In the genomic region with DNA sequence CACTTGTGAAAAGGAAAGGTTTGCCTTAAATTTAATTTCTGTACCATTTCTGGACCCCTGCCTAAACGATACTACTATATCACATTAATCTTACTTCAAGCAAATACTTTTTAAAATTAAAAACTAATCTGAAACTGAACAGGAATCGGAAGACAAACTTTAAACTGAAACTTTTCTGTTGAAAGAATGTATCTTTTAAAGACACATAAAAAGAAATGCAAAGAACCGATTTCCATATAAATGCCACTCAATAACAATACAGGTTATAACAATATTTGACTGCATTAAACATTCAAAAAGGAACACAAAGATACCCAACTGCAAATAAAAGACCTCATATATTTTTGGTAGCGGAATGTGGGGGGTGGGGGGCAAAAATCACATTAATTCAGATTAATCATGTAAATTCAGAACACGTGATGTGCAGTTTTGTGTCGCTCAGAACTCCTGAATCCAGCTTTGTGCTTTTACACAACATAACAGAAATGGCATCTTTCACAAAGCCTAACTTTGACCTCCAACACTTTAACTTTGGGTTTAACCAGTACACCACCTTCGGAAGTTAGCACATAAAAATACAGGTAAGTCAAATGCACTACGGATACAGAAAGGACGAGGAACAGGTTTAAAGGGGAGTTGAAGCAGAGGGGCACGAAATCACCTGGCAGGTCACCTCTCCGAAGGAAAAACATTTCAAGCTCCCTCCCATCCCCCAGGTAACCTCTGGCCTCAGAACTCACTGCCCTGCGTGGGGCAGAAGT, we compare ENCODE assay signal across 8 cellular contexts. TPM values are rescaled to one million over a fixed set of nuclear protein-coding genes. Genes with fewer than 3 reads are reported as not detected.
DNase-seq lines count a peak whose midpoint lies in the region; ATAC-seq and TF ChIP-seq lines count a peak whose summit lies in the region.

No MANE protein-coding gene starts in this region.

- H3K4me3 Mint-ChIP-seq in effector memory CD8-positive, alpha-beta T cell = peak overlapping the region; percentile 67 to 72
- peak overlapping the region; percentile 96 for H3K4me3 Mint-ChIP-seq in nephron progenitor cell

- DNase-seq in BJ (ENCODE audit: low read depth) = no peak
- DNase-seq in MM.1S = no peak
- no peak for DNase-seq in effector memory CD8-positive, alpha-beta T cell
- no peak for DNase-seq in nephron progenitor cell
- no peak for DNase-seq in NCI-H345 treated with DMSO at 0.1 percent for 48 hours (lab: John Stamatoyannopoulos, UW; ENCODE audit: unreplicated experiment)
- no peak for DNase-seq in AG08396 (ENCODE audit: low spot score)
- DNase-seq in epidermal melanocyte (ENCODE audit: insufficient read length, low spot score) = no peak

- TF ChIP-seq CTCF in BJ (IDR thresholded peaks at IDR 0.05; ENCODE audit: insufficient read depth, low read depth, low read length) (no peak), MM.1S (IDR thresholded peaks at IDR 0.05; ENCODE audit: low read length) (no peak), nephron progenitor cell (IDR thresholded peaks at IDR 0.05) (no peak)

- H3K4me3 ChIP-seq in BJ (ENCODE audit: low read depth, low read length) (peak overlapping the region; percentile 84), MM.1S (ENCODE audit: low read length) (peak overlapping the region; percentile 56)

- H4K20me1 ChIP-seq in MM.1S (ENCODE audit: insufficient read depth, low read length) = no peaks in the 10 kb centered on the region

- CTCF ChIA-PET in BJ (lab: Yijun Ruan, JAX) = interaction anchor here (0.6 to 3.6 kb wide), 5 partner anchors 39 to 254 kb away, joined by 3 to 27 read pairs (median 4); no protein-coding TSS in a partner anchor

- H3K27me3 ChIP-seq in BJ (ENCODE audit: control insufficient read depth, insufficient read depth, low read length) (no peaks in the 10 kb centered on the region), MM.1S (replicated peaks; ENCODE audit: insufficient read depth, low read length) (peaks cover 20% of the 10 kb centered on the region)

- no peaks in the 10 kb centered on the region for H3K9me2 ChIP-seq in MM.1S (replicated peaks; ENCODE audit: insufficient read depth, low read length)

- 0 out of 2 replicates have a peak, but pooled peaks cover 6% of the 10 kb centered on the region for H3K4me1 ChIP-seq in MM.1S (ENCODE audit: low read length)

- POLR2A ChIA-PET in BJ (lab: Charles Lee) = no interaction called here

- H3K9me3 Mint-ChIP-seq in effector memory CD8-positive, alpha-beta T cell = no peaks in the 10 kb centered on the region
- no peaks in the 10 kb centered on the region for H3K9me3 Mint-ChIP-seq in nephron progenitor cell

- H3F3A ChIP-seq in MM.1S (ENCODE audit: insufficient read depth, low read length) = peaks cover 8% of the 10 kb centered on the region; the same call in 1 of the 2 replicates

- no peaks in the 10 kb centered on the region for H3K9me3 ChIP-seq in MM.1S (replicated peaks; ENCODE audit: insufficient read depth, low read length)

- peak overlapping the region; percentile 57; the same call in 1 of the 2 replicates for H2AFZ ChIP-seq in MM.1S (ENCODE audit: low read length)

- H3K36me3 ChIP-seq in BJ (ENCODE audit: control insufficient read depth, insufficient read depth, low read length) (no peaks in the 10 kb centered on the region), MM.1S (replicated peaks; ENCODE audit: insufficient read depth, low read length) (no peaks in the 10 kb centered on the region)

- H3K27me3 Mint-ChIP-seq in effector memory CD8-positive, alpha-beta T cell = peaks cover 65 to 71% of the 10 kb centered on the region in 2 donors
- peaks cover 21% of the 10 kb centered on the region for H3K27me3 Mint-ChIP-seq in nephron progenitor cell (ENCODE audit: low read depth, poor library complexity)

- H3K36me3 Mint-ChIP-seq in effector memory CD8-positive, alpha-beta T cell (ENCODE audit: insufficient read depth) = peaks cover 2% of the 10 kb centered on the region
- no peaks in the 10 kb centered on the region for H3K36me3 Mint-ChIP-seq in nephron progenitor cell (ENCODE audit: low read depth)

- no peak overlapping the region for H3K27ac Mint-ChIP-seq in effector memory CD8-positive, alpha-beta T cell
- peak overlapping the region; percentile 84 for H3K27ac Mint-ChIP-seq in nephron progenitor cell

- peaks cover 0 to 3% of the 10 kb centered on the region in 2 donors for H3K4me1 Mint-ChIP-seq in effector memory CD8-positive, alpha-beta T cell (ENCODE audit: low read depth in 2 of 2)
- peaks cover 41% of the 10 kb centered on the region for H3K4me1 Mint-ChIP-seq in nephron progenitor cell

- no peak overlapping the region for H3K27ac ChIP-seq in MM.1S (ENCODE audit: low read length)

- no peak for ATAC-seq in effector memory CD8-positive, alpha-beta T cell (replicated peaks)
- ATAC-seq in HG02870 (IDR thresholded peaks at IDR 0.05; ENCODE audit: unreplicated experiment) = no peak

- H3K9ac ChIP-seq in MM.1S (ENCODE audit: low read length) = no peak overlapping the region

- H3K79me2 ChIP-seq in MM.1S (ENCODE audit: low read length) = no peaks in the 10 kb centered on the region

- H3K4me2 ChIP-seq in MM.1S (ENCODE audit: low read depth, low read length) = peak overlapping the region; percentile 79

RNA-seq across cellular contexts. Expression of gene LIFR, which starts 0.9 kb away (rescaled TPM):
- 2.7 and 6.8 TPM in 2 replicates for polyA plus RNA-seq in BJ (2011; rRNA removed)
- 6.7 and 7.2 TPM in 2 replicates for polyA minus RNA-seq in BJ (2011; rRNA and poly(A)+ RNA removed)
